Comparison of ENCODE assay signal across 8 cellular contexts in the genomic region with DNA sequence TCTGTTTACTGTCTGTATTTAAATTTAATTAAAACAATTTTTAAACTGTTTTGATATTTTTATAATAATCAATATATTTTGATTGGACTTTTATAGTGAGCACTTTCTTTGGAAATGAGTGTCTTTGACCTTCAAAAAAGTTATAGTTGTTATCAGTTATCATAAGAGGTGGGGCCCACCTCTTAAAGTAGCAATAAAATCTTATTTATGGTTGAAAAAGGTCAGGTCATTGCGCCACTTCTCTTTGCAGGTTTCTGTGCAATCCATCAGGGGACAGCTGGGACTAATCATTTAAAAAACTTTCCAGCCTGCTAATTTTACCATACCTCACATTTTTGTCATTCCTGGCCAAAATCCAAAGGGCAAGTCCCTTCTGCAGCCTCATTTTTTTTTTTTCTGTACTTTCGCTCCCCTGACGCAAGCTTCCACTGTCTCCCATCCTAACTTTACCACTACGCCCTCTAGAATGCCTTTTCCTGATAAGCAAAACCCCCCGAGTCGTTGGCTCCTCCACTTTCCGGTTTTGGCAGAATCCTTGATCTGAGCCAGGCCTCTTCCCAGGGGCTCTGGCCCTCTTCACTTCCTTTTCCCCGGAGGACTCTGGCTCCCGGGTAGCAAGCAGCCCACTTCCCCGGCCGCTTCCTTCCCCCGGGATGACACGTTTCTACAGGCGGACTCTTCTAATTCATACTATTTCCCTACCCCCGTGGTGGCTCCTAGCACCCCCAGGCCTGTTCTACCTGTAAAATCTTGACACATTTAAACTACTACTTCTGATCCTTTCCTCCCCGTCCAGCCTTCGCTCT. TPM values are rescaled to one million over a fixed set of nuclear protein-coding genes. Genes with fewer than 3 reads are reported as not detected.
DNase-seq lines count a peak whose midpoint lies in the region; ATAC-seq, FAIRE-seq and TF ChIP-seq lines count a peak whose summit lies in the region.

No MANE protein-coding gene starts in this region.

- DNase-seq in GM03348 (ENCODE audit: low spot score) (peak; percentile 79), SW 1271 (lab: John Stamatoyannopoulos, UW) (peak; percentile 11 to 59), mesenchymal stem cell (peak; percentile 77), tibial nerve (ENCODE audit: low spot score in 2 of 2) (peak in 1 of 2 donors; percentile 34)
- DNase-seq in Jurkat, Clone E6-1 (ENCODE audit: low read depth, low spot score) = no peak

- peak overlapping the region; percentile 93 for H3K4me3 ChIP-seq in Jurkat, Clone E6-1 (ENCODE audit: low read length)
- peak overlapping the region; percentile 83 for H3K4me3 ChIP-seq in endocrine pancreas (ENCODE audit: control insufficient read depth, insufficient read depth, low read length)
- H3K4me3 ChIP-seq in mesenchymal stem cell (ENCODE audit: insufficient read depth in 1 of 2, low read depth in 1 of 2, low read length in 2 of 2) = peak overlapping the region; percentile 74 to 91
- H3K4me3 ChIP-seq in tibial nerve = peak overlapping the region; percentile 66 to 83 (median 80)

- TF ChIP-seq POLR2A in tibial nerve (IDR thresholded peaks at IDR 0.05) = no peak

- peak overlapping the region; percentile 24 to 94 for H3K4ac ChIP-seq in mesenchymal stem cell (ENCODE audit: low read depth in 1 of 2, low read length in 2 of 2)

- peak overlapping the region; percentile 11 to 74 for H2BK12ac ChIP-seq in mesenchymal stem cell (ENCODE audit: low read length in 2 of 2)

- FAIRE-seq in A204.1 (lab: Jason Lieb, UNC) = peak; percentile 80

- H3K79me1 ChIP-seq in mesenchymal stem cell (replicated peaks; ENCODE audit: low read length, poor library complexity, severe bottlenecking) = peaks cover 3% of the 10 kb centered on the region

- H3K4me1 ChIP-seq in endocrine pancreas (ENCODE audit: control insufficient read depth, insufficient read depth, low read length) = no peaks in the 10 kb centered on the region
- H3K4me1 ChIP-seq in mesenchymal stem cell (ENCODE audit: control insufficient read depth, insufficient read depth, low read depth, low read length) = peaks cover 11% of the 10 kb centered on the region
- H3K4me1 ChIP-seq in tibial nerve = peaks cover 0 to 43% (median 13%) of the 10 kb centered on the region in 4 donors

- peak overlapping the region; percentile 64 for H4K91ac ChIP-seq in mesenchymal stem cell (ENCODE audit: low read length)

- H3K36me3 ChIP-seq in endocrine pancreas (ENCODE audit: control insufficient read depth, insufficient read depth, low read length) (no peaks in the 10 kb centered on the region), mesenchymal stem cell (ENCODE audit: control insufficient read depth in 1 of 2, insufficient read depth in 2 of 2, low read depth in 1 of 2, low read length in 2 of 2) (peaks cover 3% of the 10 kb centered on the region in 2 experiments), tibial nerve (no peaks in the 10 kb centered on the region)

- H3K18ac ChIP-seq in mesenchymal stem cell (ENCODE audit: low read depth in 1 of 2, low read length in 2 of 2) = peak overlapping the region; percentile 70 to 96

- H3K9me3 ChIP-seq in endocrine pancreas (ENCODE audit: control insufficient read depth, low read length) (no peaks in the 10 kb centered on the region), mesenchymal stem cell (ENCODE audit: control insufficient read depth, low read length) (no peaks in the 10 kb centered on the region), tibial nerve (no peaks in the 10 kb centered on the region)

- H3K9ac ChIP-seq in endocrine pancreas (ENCODE audit: control insufficient read depth, insufficient read depth, low read length) (peak overlapping the region; percentile 76), mesenchymal stem cell (ENCODE audit: low read length) (peak overlapping the region; percentile 96)

- peak overlapping the region; percentile 76 for H3K4me2 ChIP-seq in mesenchymal stem cell (ENCODE audit: low read length, poor library complexity, severe bottlenecking)

- peak overlapping the region in 1 of 2 experiments; percentile 79 for H3K14ac ChIP-seq in mesenchymal stem cell (ENCODE audit: low read length in 2 of 2)

- peak overlapping the region; percentile 94 for H2AFZ ChIP-seq in mesenchymal stem cell (ENCODE audit: low read depth, low read length)

- peak overlapping the region; percentile 97 for H3K27ac ChIP-seq in mesenchymal stem cell (ENCODE audit: low read length, poor library complexity, severe bottlenecking)
- peak overlapping the region; percentile 90 to 99 (median 95) for H3K27ac ChIP-seq in tibial nerve

- H4K8ac ChIP-seq in mesenchymal stem cell (ENCODE audit: low read length) = peak overlapping the region; percentile 66

- H3K27me3 ChIP-seq in endocrine pancreas (ENCODE audit: control insufficient read depth, insufficient read depth, low read length) (no peaks in the 10 kb centered on the region), mesenchymal stem cell (ENCODE audit: control insufficient read depth in 1 of 2, insufficient read depth in 1 of 2, low read length in 2 of 2) (no peaks in the 10 kb centered on the region), tibial nerve (no peaks in the 10 kb centered on the region)

- peak overlapping the region; percentile 39 for H2BK120ac ChIP-seq in mesenchymal stem cell (ENCODE audit: low read depth, low read length)

- H2AK5ac ChIP-seq in mesenchymal stem cell (ENCODE audit: low read length, severe bottlenecking) = no peak overlapping the region

- peak overlapping the region in 1 of 2 experiments; percentile 94 for H3K23ac ChIP-seq in mesenchymal stem cell (ENCODE audit: low read length in 2 of 2)

- TF ChIP-seq EP300 in tibial nerve (IDR thresholded peaks at IDR 0.05) = no peak

- ATAC-seq in GM19452 (IDR thresholded peaks at IDR 0.05; ENCODE audit: unreplicated experiment) = no peak

- WGBS in mesenchymal stem cell = under 1% methylated on average over 17 of the region's 17 CpGs
- WGBS in tibial nerve, 2 donors = 6 to 8% methylated on average over 17 of the region's 17 CpGs

- no peak for TF ChIP-seq CTCF in tibial nerve (IDR thresholded peaks at IDR 0.05)

- H2BK15ac ChIP-seq in mesenchymal stem cell (ENCODE audit: low read depth, poor library complexity, severe bottlenecking) = no peak overlapping the region

- peak overlapping the region; percentile 81 for H2BK5ac ChIP-seq in mesenchymal stem cell (ENCODE audit: low read depth, low read length, poor library complexity, severe bottlenecking)

RNA-seq across cellular contexts. Expression of a gene that starts 1.1 kb away (rescaled TPM):
- polyA plus RNA-seq in Jurkat, Clone E6-1 (2012; ENCODE audit: insufficient read depth, insufficient read length) = 65.4 TPM
- polyA plus RNA-seq in mesenchymal stem cell (2013, experiment 1 of 2) = 13.3 TPM
- polyA plus RNA-seq in mesenchymal stem cell (2013, experiment 2 of 2) = 13.1 TPM
- total RNA-seq in tibial nerve = 10 to 100 TPM; 26.9 to 41.1 (median 34.4) TPM

RNA-seq across cellular contexts. Expression of a gene that starts 44.4 kb away (rescaled TPM):
- 24.8 TPM for polyA plus RNA-seq in Jurkat, Clone E6-1 (2012; ENCODE audit: insufficient read depth, insufficient read length)
- 4.9 TPM for polyA plus RNA-seq in mesenchymal stem cell (2013, experiment 1 of 2)
- polyA plus RNA-seq in mesenchymal stem cell (2013, experiment 2 of 2) = 4.7 TPM
- total RNA-seq in tibial nerve = 10 to 100 TPM; 16.5 to 41.2 (median 30.0) TPM
